18 cellular contexts compared by ENCODE assay signal in genomic region chr4:14743601-14744000, GRCh38.
DNase-seq lines count a peak whose midpoint lies in the region; ATAC-seq and TF ChIP-seq lines count a peak whose summit lies in the region.
"Had no signal": no experiment of that assay in that cellular context is flagged by ENCODE, and none has a peak within 500 bp of the region (broad histone marks: within the 10 kb centered on the region; RNA-seq: fewer than 3 reads in every experiment).

No MANE protein-coding gene starts in this region.

- DNase-seq in A673 (ENCODE audit: low spot score) (peak; percentile 98), RPMI7951 (ENCODE audit: low read depth) (peak; percentile 47), brain pericyte (ENCODE audit: low read depth, low spot score) (peak; percentile 90), myocyte (ENCODE audit: low read depth) (peak; percentile 82), testis (no peak), NCI-H524 treated with DMSO at 0.1 percent for 48 hours (lab: John Stamatoyannopoulos, UW) (no peak)
- DNase-seq in stimulated activated naive CD8-positive, alpha-beta T cell treated with anti-CD3 and anti-CD28 coated beads, Interleukin-15, Interleukin-2, amounts not matched to agents 100 U/mL and 50 U/mL, for 24 hours, result no peak
- DNase-seq: CD4-positive, alpha-beta T cell; H7; KG1; NCI-H1417 treated with DMSO at 0.1 percent for 48 hours; NCI-H2029; NCI-H446; NCI-H69; Right ventricle myocardium superior had no signal

- TF ChIP-seq CTCF in A673 (conservative IDR thresholded peaks at IDR 0.05; ENCODE audit: low read depth, low read length), result no peak
- TF ChIP-seq CTCF in testis (IDR thresholded peaks at IDR 0.05), result no peak

- intact Hi-C loops in A673 (cut with micrococcal nuclease; ENCODE audit: unreplicated experiment), result loop anchor here (1.0 kb wide), 2 partner anchors 101 to 183 kb away; no protein-coding TSS in a partner anchor
- intact Hi-C loops in testis (cut with DNase I; ENCODE audit: low total_unique reads), result no loop called here

- POLR2A ChIA-PET in A673 (lab: Charles Lee; ENCODE audit: low non-redundant PET), result interaction anchor here (0.5 to 1.5 kb wide), 5 partner anchors 102 to 994 kb away, joined by 3 to 19 read pairs (median 4); no protein-coding TSS in a partner anchor

- H3K4me1 ChIP-seq in A673 (ENCODE audit: insufficient read depth, low read length, poor library complexity, severe bottlenecking), result peaks cover 44% of the 10 kb centered on the region
- H3K4me1 ChIP-seq in testis, result no peaks in the 10 kb centered on the region

- no peak for TF ChIP-seq POLR2A in testis (IDR thresholded peaks at IDR 0.05)

- CTCF ChIA-PET in A673 (lab: Charles Lee), result interaction anchor here (0.6 to 1.5 kb wide), 2 partner anchors 102 to 386 kb away, joined by 3 to 8 read pairs; no protein-coding TSS in a partner anchor

- 78 to 79% methylated on average over 5 of the region's 5 CpGs for WGBS in testis, 2 donors

- H3K27me3 ChIP-seq in A673 (replicated peaks; ENCODE audit: insufficient read depth, low read depth, low read length, poor library complexity) (no peaks in the 10 kb centered on the region), testis (no peaks in the 10 kb centered on the region)

- no TSS peak for BruUV-seq in A673 (replicated peaks; lab: Mats Ljungman, UMichigan)

- H3K27ac ChIP-seq in A673 (ENCODE audit: low read depth, low read length, poor library complexity, severe bottlenecking), result peak overlapping the region; percentile 99
- H3K27ac ChIP-seq in testis, result no peak overlapping the region
- H3K27ac ChIP-seq: 22Rv1 had no signal

- H3K4me3 ChIP-seq in A673 (ENCODE audit: low read depth, low read length, poor library complexity, severe bottlenecking) (no peak overlapping the region), testis (no peak overlapping the region)

- ATAC-seq in stimulated activated naive CD8-positive, alpha-beta T cell treated with anti-CD3 and anti-CD28 coated beads, Interleukin-15, Interleukin-2, amounts not matched to agents 100 U/mL and 50 U/mL, for 24 hours, result no peak
- ATAC-seq in GM21423 (IDR thresholded peaks at IDR 0.05; ENCODE audit: unreplicated experiment), result no peak
- ATAC-seq: Panc1 had no signal

- H3K36me3 ChIP-seq in A673 (ENCODE audit: insufficient read depth, low read length, poor library complexity, severe bottlenecking) (no peaks in the 10 kb centered on the region), testis (ENCODE audit: low read depth, missing control alignments) (no peaks in the 10 kb centered on the region)

- no peaks in the 10 kb centered on the region for H3K9me3 ChIP-seq in A673 (ENCODE audit: low read depth, low read length, poor library complexity, severe bottlenecking)
- H3K9me3 ChIP-seq in testis, result no peaks in the 10 kb centered on the region

Comparison
In these comparisons a context has a peak if more than half of its experiments do, and no peak if none do; other contexts are left out.
1. DNase-seq: peak in A673 (single experiment), RPMI7951 (single experiment), brain pericyte (single experiment) and myocyte (single experiment); none in stimulated activated naive CD8-positive, alpha-beta T cell treated with anti-CD3 and anti-CD28 coated beads, Interleukin-15, Interleukin-2, amounts not matched to agents 100 U/mL and 50 U/mL, for 24 hours (single experiment), testis (single experiment) and NCI-H524 treated with DMSO at 0.1 percent for 48 hours (single experiment).